In the genomic region with DNA sequence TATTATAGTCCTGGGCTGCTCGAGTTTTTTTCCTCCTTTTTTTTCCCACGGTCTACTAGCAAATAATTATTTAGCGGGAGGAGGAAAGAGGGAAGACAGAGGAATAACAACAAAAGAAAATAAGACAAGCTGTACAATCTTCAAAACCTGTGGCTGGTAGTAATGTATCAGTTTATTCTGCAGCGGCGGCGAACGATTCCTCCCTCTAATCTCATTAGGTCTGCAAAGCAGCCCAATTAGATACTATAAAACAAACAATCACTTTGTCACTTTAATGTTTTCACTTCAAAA, we compare ENCODE assay signal across 8 cellular contexts. TPM values are rescaled to one million over a fixed set of nuclear protein-coding genes. Genes with fewer than 3 reads are reported as not detected.
DNase-seq lines count a peak whose midpoint lies in the region; ATAC-seq and TF ChIP-seq lines count a peak whose summit lies in the region.

No MANE protein-coding gene starts in this region.

- H3K9ac ChIP-seq in mammary epithelial cell (ENCODE audit: insufficient read depth, low read length) = peak overlapping the region; percentile 77

- H3K4me1 ChIP-seq in mammary epithelial cell (ENCODE audit: insufficient read depth, low read length) = peaks cover 41% of the 10 kb centered on the region

- H3K27ac ChIP-seq in KOPT-K1 (ENCODE audit: low read depth, low read length, poor library complexity, severe bottlenecking) (peak overlapping the region; percentile 90), mammary epithelial cell (ENCODE audit: insufficient read depth, low read depth, low read length) (peak overlapping the region; percentile 81)

- H2AFZ ChIP-seq in mammary epithelial cell (ENCODE audit: low read depth, low read length) = no peak overlapping the region

- H3K4me3 Mint-ChIP-seq in naive B cell = peak overlapping the region; percentile 88 to 100 (median 99)

- peak overlapping the region; percentile 98 to 99 (median 98) for H3K27ac Mint-ChIP-seq in naive B cell

- peak overlapping the region; percentile 99 for H3K4me2 ChIP-seq in mammary epithelial cell (ENCODE audit: insufficient read depth, low read depth, low read length)

- peak overlapping the region; percentile 56 for H3K4me3 ChIP-seq in AG10803 (ENCODE audit: low read length)
- peak overlapping the region in 1 of 3 experiments; percentile 30 for H3K4me3 ChIP-seq in mammary epithelial cell (replicated peaks in 1 of 3; ENCODE audit: insufficient read depth in 1 of 3, low read depth in 2 of 3, low read length in 3 of 3)

- no peak for ATAC-seq in naive B cell (ENCODE audit: low read depth in 2 of 2)
- ATAC-seq in GM19455 (IDR thresholded peaks at IDR 0.05; ENCODE audit: unreplicated experiment) = no peak
- ATAC-seq in HG02852 (IDR thresholded peaks at IDR 0.05; ENCODE audit: unreplicated experiment) = no peak

- WGBS in mammary epithelial cell (ENCODE audit: low coverage, missing lambda C conversion rate) = 3% methylated on average over 7 of the region's 7 CpGs

- H3K27me3 ChIP-seq in mammary epithelial cell (ENCODE audit: insufficient read depth, low read length) = peaks cover 13% of the 10 kb centered on the region

- H3K9me3 ChIP-seq in KOPT-K1 (ENCODE audit: insufficient read depth, low read length, poor library complexity, severe bottlenecking) (no peaks in the 10 kb centered on the region), mammary epithelial cell (replicated peaks; ENCODE audit: insufficient read depth, low read length) (no peaks in the 10 kb centered on the region)

- H3K4me1 Mint-ChIP-seq in naive B cell = peaks cover 53 to 77% (median 61%) of the 10 kb centered on the region in 3 donors

- peaks cover 23% of the 10 kb centered on the region for H3K79me2 ChIP-seq in mammary epithelial cell (ENCODE audit: insufficient read depth, low read length)

- DNase-seq in AG10803 (ENCODE audit: low read depth) (no peak), mammary epithelial cell (no peak), naive B cell (no peak), NCI-H510A treated with DMSO at 0.1 percent for 48 hours (lab: John Stamatoyannopoulos, UW) (no peak), NCI-H748 treated with DMSO at 0.1 percent for 48 hours (lab: John Stamatoyannopoulos, UW) (no peak)

- no peaks in the 10 kb centered on the region for H4K20me1 ChIP-seq in mammary epithelial cell (ENCODE audit: insufficient read depth, low read length)

- in situ Hi-C loops in mammary epithelial cell (cut with MboI; ENCODE audit: low sequenced_read_pairs in 2 of 2) = no loop called here

- H3K36me3 ChIP-seq in KOPT-K1 (ENCODE audit: insufficient read depth, low read length) (peaks cover 25% of the 10 kb centered on the region), mammary epithelial cell (ENCODE audit: insufficient read depth, low read length) (no peaks in the 10 kb centered on the region)

- intact Hi-C loops in mammary epithelial cell (cut with micrococcal nuclease) = loop anchor here (2.0 to 10.0 kb wide), 7 partner anchors 139 to 407 kb away; no protein-coding TSS in a partner anchor

- TSS peak; percentile 98 for BruUV-seq in mammary epithelial cell (replicated peaks; lab: Mats Ljungman, UMichigan)

- no peaks in the 10 kb centered on the region for H3K9me3 Mint-ChIP-seq in naive B cell

- dilution Hi-C loops in mammary epithelial cell (cut with HindIII; ENCODE audit: low sequenced_read_pairs) = no loop called here

- TF ChIP-seq CTCF in AG10803 (conservative IDR thresholded peaks at IDR 0.05; ENCODE audit: low read length) = no peak
- no peak for TF ChIP-seq CTCF in mammary epithelial cell (conservative IDR thresholded peaks at IDR 0.05 in 1 of 2, IDR thresholded peaks at IDR 0.05 in 1 of 2; ENCODE audit: extremely low read depth in 1 of 2, insufficient read depth in 1 of 2, low read depth in 1 of 2, low read length in 2 of 2)

- peaks cover 4 to 17% (median 16%) of the 10 kb centered on the region in 3 donors for H3K27me3 Mint-ChIP-seq in naive B cell

- CTCF ChIA-PET in mammary epithelial cell (lab: Charles Lee; ENCODE audit: low non-redundant PET) = no interaction called here

- H3K36me3 Mint-ChIP-seq in naive B cell = no peaks in the 10 kb centered on the region

RNA-seq across cellular contexts. Expression of a gene that starts 0.4 kb away (rescaled TPM):
- total RNA-seq in mammary epithelial cell = 10 to 100 TPM; 27.6 to 32.0 TPM
- polyA plus RNA-seq in mammary epithelial cell (21.2 TPM), naive B cell (ENCODE audit: low read depth in 6 of 6) (10 to 100 TPM in 5 of 6 donors, under 1 TPM in 1; 0.40 to 37.9 (median 15.8) TPM)
- 53.7 TPM for polyA minus RNA-seq in mammary epithelial cell
